ENCODE assay signal across 1 cellular context in genomic region chr2:224919472-224920110, GRCh38.
A peak's percentile ranks its signal among the peaks of the same experiment; 100 is the strongest.
TF ChIP-seq lines count a peak whose summit lies in the region.

No MANE protein-coding gene starts in this region.

TF ChIP-seq in HepG2, 621 proteins besides CTCF, POLR2A, EP300 and RAD21 (continued from another document):
- TF ChIP-seq KIAA2018 (CRISPR knock-in tag; IDR thresholded peaks at IDR 0.05; ENCODE audit: borderline replicate concordance) (no peak), ZNF569 (CRISPR knock-in tag; IDR thresholded peaks at IDR 0.05; ENCODE audit: borderline replicate concordance) (no peak), ZBTB40 (IDR thresholded peaks at IDR 0.05) (peak; percentile 19; the same call in 1 of the 2 replicates), ZBTB40 (CRISPR knock-in tag; IDR thresholded peaks at IDR 0.05) (no peak), MYC (CRISPR knock-in tag; IDR thresholded peaks at IDR 0.05; ENCODE audit: borderline replicate concordance) (no peak), ZMYM4 (CRISPR knock-in tag; IDR thresholded peaks at IDR 0.05) (no peak), SKI (IDR thresholded peaks at IDR 0.05; ENCODE audit: partially characterized antibody) (no peak), PBX2 (CRISPR knock-in tag; IDR thresholded peaks at IDR 0.05) (no peak), ZNF207 (IDR thresholded peaks at IDR 0.05; ENCODE audit: borderline replicate concordance) (peak; percentile 57; the same call in 1 of the 2 replicates), TRIM22 (IDR thresholded peaks at IDR 0.05) (0 out of 2 replicates have a peak, but pooled peaks have one; percentile 38)
